ENCODE assay signal across 8 cellular contexts in genomic region chr11:69297225-69297925, GRCh38. TPM values are rescaled to one million over a fixed set of nuclear protein-coding genes. Genes with fewer than 3 reads are reported as not detected.
DNase-seq lines count a peak whose midpoint lies in the region; ATAC-seq, FAIRE-seq and TF ChIP-seq lines count a peak whose summit lies in the region.

No MANE protein-coding gene starts in this region.

- peak; percentile 93 for DNase-seq in AG08396 (ENCODE audit: low spot score)
- DNase-seq in RCC 7860 (ENCODE audit: low spot score) = peak; percentile 99
- peak; percentile 65 for DNase-seq in activated T-helper 1 cell treated with Interleukin-2 at 50 U/mL for 16 hours (ENCODE audit: low read depth)
- peak; percentile 97 for DNase-seq in fibroblast of the aortic adventitia (ENCODE audit: low read depth)
- DNase-seq in omental fat pad (ENCODE audit: low spot score) = peak; percentile 93
- peak in 41 of 49 donors; percentile 10 to 79 (median 40) for DNase-seq in substantia nigra (lab: John Stamatoyannopoulos, UW)

- peak overlapping the region; percentile 28 for H3K27ac ChIP-seq in substantia nigra (ENCODE audit: low read depth, low read length, poor library complexity, severe bottlenecking)

- FAIRE-seq in RCC 7860 (lab: Jason Lieb, UNC) = peak; percentile 81

- peak; percentile 45 for ATAC-seq in GM19043 (IDR thresholded peaks at IDR 0.05; ENCODE audit: low read depth, unreplicated experiment)
- ATAC-seq in HG03342 (IDR thresholded peaks at IDR 0.05; ENCODE audit: unreplicated experiment) = peak; percentile 50
- ATAC-seq in omental fat pad (ENCODE audit: low FRiP score) = peak; percentile 44

- no peak for TF ChIP-seq CTCF in fibroblast of the aortic adventitia (IDR thresholded peaks at IDR 0.05; ENCODE audit: insufficient read depth, low read length)
- TF ChIP-seq CTCF in omental fat pad (IDR thresholded peaks at IDR 0.05) = no peak

- H3K4me3 ChIP-seq in fibroblast of the aortic adventitia (ENCODE audit: low read depth, low read length) = peak overlapping the region; percentile 44

RNA-seq across cellular contexts. Expression of gene MYEOV, which starts 3.4 kb away (rescaled TPM):
- total RNA-seq in fibroblast of the aortic adventitia (ENCODE audit: low replicate concordance) (7.0 TPM in 1 of 2 replicates, not detected in the other), omental fat pad (1 to 10 TPM in 1 of 4 donors, under 1 TPM in 3; 0.65 to 8.9 (median 0.83) TPM)

Comparison
In these comparisons a context has a peak if more than half of its experiments do, and no peak if none do; other contexts are left out.
1. Peak in every context shown above with its lines: DNase-seq, ATAC-seq, H3K4me3 ChIP-seq and H3K27ac ChIP-seq.
2. DNase-seq: peak in every context shown above with its lines; median percentile 99 in RCC 7860; 97 in fibroblast of the aortic adventitia; 93 in AG08396; 93 in omental fat pad; 65 in activated T-helper 1 cell treated with Interleukin-2 at 50 U/mL for 16 hours; 40 in substantia nigra.